8 cellular contexts compared by ENCODE assay signal in genomic region chr6:111642463-111643158, GRCh38. TPM values are rescaled to one million over a fixed set of nuclear protein-coding genes. Genes with fewer than 3 reads are reported as not detected.
DNase-seq lines count a peak whose midpoint lies in the region; ATAC-seq, FAIRE-seq and TF ChIP-seq lines count a peak whose summit lies in the region.

No MANE protein-coding gene starts in this region.

- peaks cover 0 to 2% (median 0%) of the 10 kb centered on the region in 4 experiments; a peak in 1 of 7 replicates for H3K4me1 ChIP-seq in H1 (replicated peaks in 1 of 4; ENCODE audit: control insufficient read depth in 3 of 4, insufficient read depth in 4 of 4, low read length in 3 of 4)
- peaks cover 3% of the 10 kb centered on the region for H3K4me1 ChIP-seq in mesenchymal stem cell (ENCODE audit: control insufficient read depth, insufficient read depth, low read depth, low read length)

- TF ChIP-seq EP300 in H1 (IDR thresholded peaks at IDR 0.05; ENCODE audit: borderline replicate concordance in 1 of 2, low read depth in 2 of 2, low read length in 2 of 2) = no peak

- H3K27me3 ChIP-seq in AG04450 (ENCODE audit: control insufficient read depth, insufficient read depth, low read length) (no peaks in the 10 kb centered on the region), H1 (replicated peaks in 1 of 4; ENCODE audit: control insufficient read depth in 3 of 4, extremely low read depth in 1 of 4, insufficient read depth in 3 of 4, low read length in 3 of 4) (no peaks in the 10 kb centered on the region), mesenchymal stem cell (ENCODE audit: control insufficient read depth in 1 of 2, insufficient read depth in 1 of 2, low read length in 2 of 2) (no peaks in the 10 kb centered on the region)

- no peak overlapping the region for H2AK5ac ChIP-seq in H1 (ENCODE audit: low read depth, low read length)
- no peak overlapping the region for H2AK5ac ChIP-seq in mesenchymal stem cell (ENCODE audit: low read length, severe bottlenecking)

- no peaks in the 10 kb centered on the region for H3K9me3 ChIP-seq in AG04450 (ENCODE audit: control insufficient read depth, insufficient read depth, low read length)
- H3K9me3 ChIP-seq in H1 (ENCODE audit: insufficient read depth in 2 of 2, low read depth in 1 of 2, low read length in 1 of 2) = no peaks in the 10 kb centered on the region
- H3K9me3 ChIP-seq in mesenchymal stem cell (ENCODE audit: control insufficient read depth, low read length) = no peaks in the 10 kb centered on the region

- H4K91ac ChIP-seq in H1 (replicated peaks; ENCODE audit: insufficient read length, low read length) = no peak overlapping the region
- H4K91ac ChIP-seq in mesenchymal stem cell (ENCODE audit: low read length) = no peak overlapping the region

- H2BK120ac ChIP-seq in H1 (replicated peaks; ENCODE audit: low read depth, low read length) (no peak overlapping the region), mesenchymal stem cell (ENCODE audit: low read depth, low read length) (no peak overlapping the region)

- peak; percentile 50 for FAIRE-seq in H1 (lab: Jason Lieb, UNC)

- peak; percentile 71 for TF ChIP-seq CTCF in AG04450 (IDR thresholded peaks at IDR 0.05; ENCODE audit: low read depth, low read length)
- TF ChIP-seq CTCF in GM12872 (IDR thresholded peaks at IDR 0.05; ENCODE audit: insufficient read depth, low read depth, low read length) = peak; percentile 71
- TF ChIP-seq CTCF in H1 (IDR thresholded peaks at IDR 0.05; ENCODE audit: control extremely low read depth in 1 of 3, insufficient read depth in 1 of 3, low read depth in 1 of 3, low read length in 3 of 3) = peak; percentile 65 to 84 (median 74)

- no peaks in the 10 kb centered on the region for H3K23me2 ChIP-seq in H1 (ENCODE audit: low read depth, low read length)

- H2AFZ ChIP-seq in H1 (ENCODE audit: low read length) (no peak overlapping the region), mesenchymal stem cell (ENCODE audit: low read depth, low read length) (no peak overlapping the region)

- POLR2A ChIA-PET in AG04450 (lab: Yijun Ruan, JAX) = interaction anchor here (0.7 to 1.0 kb wide), 5 partner anchors 17 to 828 kb away, joined by 3 to 6 read pairs (median 4); partner anchors contain the start of genes CDK19 and TRAF3IP2
- POLR2A ChIA-PET in H1 (lab: Charles Lee; ENCODE audit: partially characterized antibody) = interaction anchor here (1.4 kb wide), 1 partner anchor 159 kb away, joined by 5 read pairs; no protein-coding TSS in a partner anchor

- H3K23ac ChIP-seq in H1 (ENCODE audit: insufficient read length) (no peak overlapping the region), mesenchymal stem cell (ENCODE audit: low read length in 2 of 2) (no peak overlapping the region)

- 63% methylated on average over 7 of the region's 7 CpGs; no CpG with 5 or more reads in 1 of the 2 experiments for WGBS in H1 (ENCODE audit: extremely low coverage in 1 of 2, insufficient coverage in 1 of 2, insufficient read length in 1 of 2, insufficient replicate concordance in 2 of 2, low coverage in 1 of 2, low lambda C conversion rate in 2 of 2, missing lambda C conversion rate in 1 of 2), 2 experiments
- 39% methylated on average over 4 of the region's 7 CpGs for WGBS in mesenchymal stem cell

- H3K4ac ChIP-seq in H1 (replicated peaks; ENCODE audit: insufficient read length, low read depth, low read length) (no peak overlapping the region), mesenchymal stem cell (ENCODE audit: low read depth in 1 of 2, low read length in 2 of 2) (no peak overlapping the region)

- H3K14ac ChIP-seq in H1 (ENCODE audit: insufficient read length) (no peak overlapping the region), mesenchymal stem cell (ENCODE audit: low read length in 2 of 2) (no peak overlapping the region)

- H4K8ac ChIP-seq in H1 (ENCODE audit: extremely low read depth, insufficient read depth, low read length) = no peak overlapping the region
- H4K8ac ChIP-seq in mesenchymal stem cell (ENCODE audit: low read length) = no peak overlapping the region

- no peak overlapping the region for H3K4me3 ChIP-seq in AG04450 (ENCODE audit: low read depth, low read length)
- no peak overlapping the region for H3K4me3 ChIP-seq in H1 (ENCODE audit: extremely low read depth in 1 of 4, insufficient read depth in 2 of 4, low read depth in 3 of 4, low read length in 4 of 4)
- H3K4me3 ChIP-seq in mesenchymal stem cell (ENCODE audit: insufficient read depth in 1 of 2, low read depth in 1 of 2, low read length in 2 of 2) = no peak overlapping the region

- H4K5ac ChIP-seq in H1 (ENCODE audit: insufficient read length, low read depth, low read length) = no peak overlapping the region

- no peak overlapping the region for H2BK5ac ChIP-seq in H1 (ENCODE audit: low read depth, low read length)
- H2BK5ac ChIP-seq in mesenchymal stem cell (ENCODE audit: low read depth, low read length, poor library complexity, severe bottlenecking) = no peak overlapping the region

- H2BK20ac ChIP-seq in H1 (ENCODE audit: low read length) = no peak overlapping the region

- no peak overlapping the region for H3K18ac ChIP-seq in H1 (ENCODE audit: extremely low read depth, low read length)
- no peak overlapping the region for H3K18ac ChIP-seq in mesenchymal stem cell (ENCODE audit: low read depth in 1 of 2, low read length in 2 of 2)

- H4K20me1 ChIP-seq in H1 (replicated peaks in 1 of 2; ENCODE audit: control insufficient read depth in 1 of 2, insufficient read depth in 2 of 2, low read length in 2 of 2) = no peaks in the 10 kb centered on the region

- H3K9ac ChIP-seq in H1 (replicated peaks in 1 of 4; ENCODE audit: extremely low read depth in 1 of 4, low read depth in 3 of 4, low read length in 3 of 4) = no peak overlapping the region
- H3K9ac ChIP-seq in mesenchymal stem cell (ENCODE audit: low read length) = peak overlapping the region; percentile 11

- no peaks in the 10 kb centered on the region for H3K36me3 ChIP-seq in H1 (ENCODE audit: control insufficient read depth in 2 of 4, insufficient read depth in 4 of 4, low read length in 3 of 4)
- no peaks in the 10 kb centered on the region for H3K36me3 ChIP-seq in mesenchymal stem cell (ENCODE audit: control insufficient read depth in 1 of 2, insufficient read depth in 2 of 2, low read depth in 1 of 2, low read length in 2 of 2)

- H3K4me2 ChIP-seq in H1 (ENCODE audit: insufficient read depth in 1 of 2, low read depth in 2 of 2, low read length in 2 of 2) (no peak overlapping the region), mesenchymal stem cell (ENCODE audit: low read length, poor library complexity, severe bottlenecking) (no peak overlapping the region)

- TF ChIP-seq RAD21 in H1 (IDR thresholded peaks at IDR 0.05 in 1 of 2, conservative IDR thresholded peaks at IDR 0.05 in 1 of 2; ENCODE audit: low read depth in 2 of 2, low read length in 2 of 2) = peak; percentile 91

- H3K79me2 ChIP-seq in H1 (ENCODE audit: control insufficient read depth in 1 of 2, insufficient read depth in 2 of 2, low read length in 2 of 2) = no peaks in the 10 kb centered on the region

- no peak overlapping the region for H3K27ac ChIP-seq in AG04450 (ENCODE audit: low read depth, low read length)
- H3K27ac ChIP-seq in H1 (ENCODE audit: low read depth, low read length) = no peak overlapping the region
- no peak overlapping the region for H3K27ac ChIP-seq in mesenchymal stem cell (ENCODE audit: low read length, poor library complexity, severe bottlenecking)

- H3K56ac ChIP-seq in H1 (replicated peaks; ENCODE audit: insufficient read length, low read depth, low read length) = no peak overlapping the region

- H3K79me1 ChIP-seq in H1 (ENCODE audit: low read depth, low read length) = no peaks in the 10 kb centered on the region
- H3K79me1 ChIP-seq in mesenchymal stem cell (replicated peaks; ENCODE audit: low read length, poor library complexity, severe bottlenecking) = no peaks in the 10 kb centered on the region

- CTCF ChIA-PET in AG04450 (lab: Charles Lee) = interaction anchor here (1.0 to 2.0 kb wide), 4 partner anchors 37 to 384 kb away, joined by 3 to 4 read pairs (median 3); partner anchors contain the start of gene TRAF3IP2
- CTCF ChIA-PET in H1 (lab: Charles Lee; ENCODE audit: partially characterized antibody) = interaction anchor here (0.6 to 3.5 kb wide), 14 partner anchors 9 to 537 kb away, joined by 3 to 12 read pairs (median 4); no protein-coding TSS in a partner anchor

- DNase-seq in AG04450 (ENCODE audit: low read depth, low spot score) = peak; percentile 29
- peak; percentile 65 for DNase-seq in HT1080 (ENCODE audit: low read depth)
- peak; percentile 64 for DNase-seq in SK-N-DZ (ENCODE audit: low spot score)
- DNase-seq in H1 (ENCODE audit: low read depth in 1 of 2, low spot score in 2 of 2) = peak; percentile 59 to 69
- DNase-seq in mesenchymal stem cell = peak; percentile 74

- TF ChIP-seq POLR2A in H1 (IDR thresholded peaks at IDR 0.05; ENCODE audit: control extremely low read depth in 1 of 2, low read depth in 2 of 2, low read length in 2 of 2) = no peak

- no peak overlapping the region for H2BK12ac ChIP-seq in H1 (ENCODE audit: low read depth, low read length)
- peak overlapping the region in 1 of 2 experiments; percentile 37 for H2BK12ac ChIP-seq in mesenchymal stem cell (ENCODE audit: low read length in 2 of 2)

- ATAC-seq in GM21526 (IDR thresholded peaks at IDR 0.05; ENCODE audit: low FRiP score, unreplicated experiment) (no peak), GM19455 (IDR thresholded peaks at IDR 0.05; ENCODE audit: unreplicated experiment) (no peak)

- H2BK15ac ChIP-seq in H1 (ENCODE audit: low read length) (no peak overlapping the region), mesenchymal stem cell (ENCODE audit: low read depth, poor library complexity, severe bottlenecking) (no peak overlapping the region)

RNA-seq across cellular contexts. Expression of gene TRAF3IP2, which starts 36.9 kb away (rescaled TPM):
- polyA plus RNA-seq in AG04450 (2011; rRNA removed) = 17.2 and 21.6 TPM in 2 replicates
- polyA minus RNA-seq in AG04450 (2011; rRNA and poly(A)+ RNA removed) = 19.8 and 21.4 TPM in 2 replicates
- total RNA-seq in HT1080 (2014; rRNA removed; shearing (Covaris generic)) = 18.3 and 34.9 TPM in 2 replicates
- 26.1 and 32.1 TPM in 2 replicates for polyA plus RNA-seq in HT1080 (2015; cell fraction: cytosol; rRNA removed)
- polyA plus RNA-seq in HT1080 (2015; cell fraction: nucleus; rRNA removed) = 21.1 and 25.0 TPM in 2 replicates
- 0.42 and 0.70 TPM in 2 replicates for polyA plus RNA-seq in SK-N-DZ (2014; cell fraction: cytosol; rRNA removed)
- 1.4 TPM in 1 of 2 replicates, not detected in the other for polyA plus RNA-seq in SK-N-DZ (2014; cell fraction: nucleus; rRNA removed)
- 20.5 and 20.6 TPM in 2 replicates for total RNA-seq in H1 (2021; fragmentation: NEBNext Ultra II Directional; extraction: Animal tissue kit (Norgen Biotek cat#: 25700))
- polyA plus RNA-seq in H1 (2011; rRNA removed) = 17.4 and 19.7 TPM in 2 replicates
- polyA plus RNA-seq in H1 (2011; cell fraction: cytosol; rRNA removed) = 18.2 TPM
- polyA plus RNA-seq in H1 (2011; cell fraction: nucleus; rRNA removed) = 24.6 TPM
- 17.5 to 19.6 TPM (median 19.0 TPM) in 4 replicates for polyA plus RNA-seq in H1 (2012, experiment 1 of 2)
- 20.9 TPM for polyA plus RNA-seq in H1 (2012, experiment 2 of 2)
- 19.5 TPM for polyA plus RNA-seq in H1 (2013, experiment 1 of 2)
- 17.8 TPM for polyA plus RNA-seq in H1 (2013, experiment 2 of 2)
- 26.8 and 29.8 TPM in 2 replicates for polyA minus RNA-seq in H1 (2011; rRNA and poly(A)+ RNA removed)
- 12.5 TPM for polyA minus RNA-seq in H1 (2011; cell fraction: cytosol; rRNA and poly(A)+ RNA removed)
- polyA minus RNA-seq in H1 (2011; cell fraction: nucleus; rRNA and poly(A)+ RNA removed) = 14.3 TPM
- polyA plus RNA-seq in mesenchymal stem cell (2013, experiment 1 of 2) = 12.5 TPM
- polyA plus RNA-seq in mesenchymal stem cell (2013, experiment 2 of 2) = 13.1 TPM
